In genomic region chr6:473759-474453, GRCh38 we compare ENCODE assay signal across 9 cellular contexts.
DNase-seq lines count a peak whose midpoint lies in the region; ATAC-seq lines count a peak whose summit lies in the region.
"Had no signal": no experiment of that assay in that cellular context is flagged by ENCODE, and none has a peak within 500 bp of the region (broad histone marks: within the 10 kb centered on the region; RNA-seq: fewer than 3 reads in every experiment).

No MANE protein-coding gene starts in this region.

- H3K79me1 ChIP-seq in neuronal stem cell (ENCODE audit: low read depth, low read length): no peaks in the 10 kb centered on the region

- H4K91ac ChIP-seq in neuronal stem cell (ENCODE audit: low read depth, low read length, poor library complexity): no peak overlapping the region

- H3K27ac Mint-ChIP-seq in activated CD4-positive, alpha-beta T cell treated with anti-CD3 and anti-CD28 coated beads, Interleukin-2, amount 10 ng/mL, durations not matched to agents 7 days and 5 days: peak overlapping the region; percentile 93
- H3K27ac Mint-ChIP-seq in activated naive CD8-positive, alpha-beta T cell treated with anti-CD3 and anti-CD28 coated beads, Interleukin-2, amount 10 ng/mL, durations not matched to agents 7 days and 5 days: peak overlapping the region; percentile 95

- H3K9ac ChIP-seq in NT2/D1 (ENCODE audit: insufficient read length, low read depth): no peak overlapping the region
- H3K9ac ChIP-seq in neuronal stem cell (ENCODE audit: low read depth, low read length, poor library complexity): no peak overlapping the region

- no peaks in the 10 kb centered on the region for H3K27me3 ChIP-seq in NT2/D1 (ENCODE audit: insufficient read depth, insufficient read length)
- no peaks in the 10 kb centered on the region for H3K27me3 ChIP-seq in neuronal stem cell (ENCODE audit: control insufficient read depth in 3 of 3, insufficient read depth in 3 of 3, low read depth in 1 of 3, low read length in 3 of 3)

- H3K4me1 Mint-ChIP-seq in activated CD4-positive, alpha-beta T cell treated with anti-CD3 and anti-CD28 coated beads, Interleukin-2, amount 10 ng/mL, durations not matched to agents 7 days and 5 days: peaks cover 72% of the 10 kb centered on the region
- H3K4me1 Mint-ChIP-seq in activated naive CD8-positive, alpha-beta T cell treated with anti-CD3 and anti-CD28 coated beads, Interleukin-2, amount 10 ng/mL, durations not matched to agents 7 days and 5 days: peaks cover 54% of the 10 kb centered on the region

- no peak overlapping the region for H2BK5ac ChIP-seq in neuronal stem cell (ENCODE audit: low read length)

- peak overlapping the region; percentile 14 for H2AFZ ChIP-seq in neuronal stem cell (ENCODE audit: low read length)

- POLR2A ChIA-PET in activated CD4-positive, alpha-beta T cell treated with anti-CD3 and anti-CD28 coated beads, Interleukin-2, amount 10 ng/mL, durations not matched to agents 7 days and 5 days (lab: Charles Lee): interaction anchor here (1.2 kb wide), 1 partner anchor 15 kb away, joined by 4 read pairs; no protein-coding TSS in a partner anchor
- POLR2A ChIA-PET in activated naive CD8-positive, alpha-beta T cell treated with anti-CD3 and anti-CD28 coated beads, Interleukin-2, amount 10 ng/mL, durations not matched to agents 7 days and 5 days (lab: Charles Lee): interaction anchor here (0.9 to 4.4 kb wide), 10 partner anchors 16 to 84 kb away, joined by 3 to 35 read pairs (median 6); partner anchors contain the start of gene IRF4

- no peaks in the 10 kb centered on the region for H3K9me3 ChIP-seq in NT2/D1 (ENCODE audit: insufficient read depth, low read length)
- H3K9me3 ChIP-seq in neuronal stem cell (replicated peaks in 1 of 2; ENCODE audit: control insufficient read depth in 2 of 2, insufficient read depth in 1 of 2, low read depth in 1 of 2, low read length in 2 of 2): no peaks in the 10 kb centered on the region

- peaks cover 4% of the 10 kb centered on the region for H3K27me3 Mint-ChIP-seq in activated CD4-positive, alpha-beta T cell treated with anti-CD3 and anti-CD28 coated beads, Interleukin-2, amount 10 ng/mL, durations not matched to agents 7 days and 5 days
- H3K27me3 Mint-ChIP-seq in activated naive CD8-positive, alpha-beta T cell treated with anti-CD3 and anti-CD28 coated beads, Interleukin-2, amount 10 ng/mL, durations not matched to agents 7 days and 5 days: no peaks in the 10 kb centered on the region

- no peak for DNase-seq in activated CD4-positive, alpha-beta T cell treated with anti-CD3 and anti-CD28 coated beads, Interleukin-2, amount 10 ng/mL, durations not matched to agents 7 days and 5 days
- no peak for DNase-seq in activated CD4-positive, alpha-beta T cell treated with anti-CD3 and anti-CD28 coated beads, Interleukin-2, amount 50 U/mL, for 4 hours
- peak; percentile 1 for DNase-seq in NT2/D1 (ENCODE audit: low read depth, low spot score)
- no peak for DNase-seq in activated naive CD8-positive, alpha-beta T cell treated with anti-CD3 and anti-CD28 coated beads, Interleukin-2, amount 10 ng/mL, durations not matched to agents 7 days and 5 days
- no peak for DNase-seq in neuronal stem cell (ENCODE audit: low spot score)
- no peak for DNase-seq in DMS 273 treated with DMSO at 0.1 percent for 48 hours (lab: John Stamatoyannopoulos, UW)
- DNase-seq: ACHN had no signal

- H3K14ac ChIP-seq in neuronal stem cell (ENCODE audit: low read length): peak overlapping the region; percentile 92

- no peak overlapping the region for H2BK12ac ChIP-seq in neuronal stem cell (ENCODE audit: low read length)

- H3K23ac ChIP-seq in neuronal stem cell (ENCODE audit: low read depth, low read length, poor library complexity): peak overlapping the region; percentile 69

- H3K4me3 ChIP-seq in NT2/D1 (ENCODE audit: insufficient read length, low read depth) (no peak overlapping the region), neuronal stem cell (ENCODE audit: low read length in 2 of 2) (no peak overlapping the region)

- H2AK5ac ChIP-seq in neuronal stem cell (ENCODE audit: low read depth, low read length): peak overlapping the region; percentile 44

- peaks cover 6% of the 10 kb centered on the region for H3K4me1 ChIP-seq in NT2/D1 (ENCODE audit: insufficient read depth, insufficient read length)
- H3K4me1 ChIP-seq in neuronal stem cell (ENCODE audit: control insufficient read depth in 2 of 2, insufficient read depth in 1 of 2, low read depth in 1 of 2, low read length in 2 of 2): peaks cover 8 to 13% of the 10 kb centered on the region in 2 donors

- H3K4me2 ChIP-seq in neuronal stem cell (ENCODE audit: insufficient read depth, low read length, poor library complexity, severe bottlenecking): no peak overlapping the region

- H3K9me3 Mint-ChIP-seq in activated CD4-positive, alpha-beta T cell treated with anti-CD3 and anti-CD28 coated beads, Interleukin-2, amount 10 ng/mL, durations not matched to agents 7 days and 5 days: no peaks in the 10 kb centered on the region
- no peaks in the 10 kb centered on the region for H3K9me3 Mint-ChIP-seq in activated naive CD8-positive, alpha-beta T cell treated with anti-CD3 and anti-CD28 coated beads, Interleukin-2, amount 10 ng/mL, durations not matched to agents 7 days and 5 days

- H3K36me3 ChIP-seq in NT2/D1 (ENCODE audit: insufficient read depth, insufficient read length, low read length) (no peaks in the 10 kb centered on the region), neuronal stem cell (replicated peaks in 1 of 2; ENCODE audit: control insufficient read depth in 2 of 2, insufficient read depth in 2 of 2, low read length in 2 of 2) (no peaks in the 10 kb centered on the region)

- no peak overlapping the region for H3K4me3 Mint-ChIP-seq in activated CD4-positive, alpha-beta T cell treated with anti-CD3 and anti-CD28 coated beads, Interleukin-2, amount 10 ng/mL, durations not matched to agents 7 days and 5 days
- peak overlapping the region; percentile 72 for H3K4me3 Mint-ChIP-seq in activated naive CD8-positive, alpha-beta T cell treated with anti-CD3 and anti-CD28 coated beads, Interleukin-2, amount 10 ng/mL, durations not matched to agents 7 days and 5 days

- no peaks in the 10 kb centered on the region for H3K36me3 Mint-ChIP-seq in activated CD4-positive, alpha-beta T cell treated with anti-CD3 and anti-CD28 coated beads, Interleukin-2, amount 10 ng/mL, durations not matched to agents 7 days and 5 days (ENCODE audit: low read depth)
- peaks cover 6% of the 10 kb centered on the region for H3K36me3 Mint-ChIP-seq in activated naive CD8-positive, alpha-beta T cell treated with anti-CD3 and anti-CD28 coated beads, Interleukin-2, amount 10 ng/mL, durations not matched to agents 7 days and 5 days

- H2BK120ac ChIP-seq in neuronal stem cell (ENCODE audit: low read depth, low read length): no peak overlapping the region

- WGBS in neuronal stem cell (ENCODE audit: extremely low coverage in 2 of 2, insufficient read length in 2 of 2, insufficient replicate concordance in 1 of 2), 2 donors: no CpG with 5 or more reads among the region's 27 CpGs

- H4K8ac ChIP-seq in neuronal stem cell (ENCODE audit: low read depth, low read length): no peak overlapping the region

- CTCF ChIA-PET in activated CD4-positive, alpha-beta T cell treated with anti-CD3 and anti-CD28 coated beads, Interleukin-2, amount 10 ng/mL, durations not matched to agents 7 days and 5 days (lab: Charles Lee): interaction anchor here (1.0 to 4.0 kb wide), 6 partner anchors 12 to 82 kb away, joined by 3 to 20 read pairs (median 4); no protein-coding TSS in a partner anchor

- no peak overlapping the region for H2BK15ac ChIP-seq in neuronal stem cell (ENCODE audit: low read length)

- H3K4ac ChIP-seq in neuronal stem cell (ENCODE audit: low read length): no peak overlapping the region

- no peak overlapping the region for H3K27ac ChIP-seq in neuronal stem cell (replicated peaks; ENCODE audit: low read length)

- no peak for ATAC-seq in activated naive CD8-positive, alpha-beta T cell treated with anti-CD3 and anti-CD28 coated beads, Interleukin-2, amount 10 ng/mL, durations not matched to agents 7 days and 5 days (ENCODE audit: low read depth)
- ATAC-seq in GM21737 (IDR thresholded peaks at IDR 0.05; ENCODE audit: unreplicated experiment): no peak
- no peak for ATAC-seq in GM21390 (IDR thresholded peaks at IDR 0.05; ENCODE audit: unreplicated experiment)

- H3K18ac ChIP-seq in neuronal stem cell (ENCODE audit: low read length): peak overlapping the region; percentile 3
